ENCODE assay signal across 22 cellular contexts in the genomic region with DNA sequence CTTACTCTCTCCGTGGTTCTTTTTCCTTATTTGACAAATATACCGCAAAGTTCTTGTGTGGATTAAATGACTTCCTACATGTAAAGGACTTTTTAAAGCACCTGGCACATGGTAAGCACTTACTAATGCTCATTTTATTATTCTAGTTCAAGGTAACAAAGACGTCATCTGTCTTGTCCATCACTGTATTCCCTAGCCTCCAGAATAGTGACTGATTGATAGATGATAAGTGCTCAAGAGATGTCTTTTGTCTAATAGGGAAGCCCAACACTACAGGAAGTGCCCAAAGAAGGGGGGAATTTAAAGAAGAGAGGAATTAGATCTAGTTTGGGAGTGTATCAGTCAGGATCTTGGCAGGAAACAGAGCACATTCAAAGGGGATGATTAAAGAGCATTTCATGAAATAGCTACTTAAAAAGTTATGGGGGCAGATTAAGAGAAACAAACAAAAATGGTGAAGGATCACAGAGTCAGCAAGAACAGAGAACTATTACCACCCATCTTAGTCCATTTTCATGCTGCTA.
"Had no signal": no experiment of that assay in that cellular context is flagged by ENCODE, and none has a peak within 500 bp of the region (broad histone marks: within the 10 kb centered on the region; RNA-seq: fewer than 3 reads in every experiment).

No MANE protein-coding gene starts in this region.

- H3K4me1 Mint-ChIP-seq: activated CD4-positive, alpha-beta T cell treated with anti-CD3 and anti-CD28 coated beads, Interleukin-2, amount 10 ng/mL, durations not matched to agents 7 days and 5 days; central memory CD8-positive, alpha-beta T cell; stimulated activated effector memory CD8-positive, alpha-beta T cell treated with anti-CD3 and anti-CD28 coated beads, Interleukin-12 subunit alpha, Interleukin-12 subunit beta, amount 100 ng/mL, for 72 hours had no signal

- FAIRE-seq: small intestine had no signal

- ATAC-seq: activated CD4-positive, CD25-positive, alpha-beta regulatory T cell treated with anti-CD3 and anti-CD28 coated beads, Interleukin-2, amount 50 U/mL, for 24 hours; stimulated activated effector memory CD8-positive, alpha-beta T cell treated with anti-CD3 and anti-CD28 coated beads, Interleukin-12 subunit alpha, Interleukin-12 subunit beta, amount 100 ng/mL, for 72 hours had no signal

- DNase-seq: activated CD4-positive, alpha-beta T cell treated with anti-CD3 and anti-CD28 coated beads, Interleukin-2, amount 10 ng/mL, durations not matched to agents 7 days and 5 days; activated CD8-positive, alpha-beta memory T cell treated with anti-CD3 and anti-CD28 coated beads, Interleukin-2, amount 50 U/mL, for 48 hours; activated effector memory CD4-positive, alpha-beta T cell treated with Interleukin-2 at 50 U/mL for 16 hours; activated naive CD4-positive, alpha-beta T cell treated with anti-CD3 and anti-CD28 coated beads, Interleukin-2, amount 50 U/mL, for 16 hours; activated T-cell treated with anti-CD3 and anti-CD28 coated beads, Interleukin-2, amount 50 U/mL, for 48 hours; aorta; colonic mucosa; endodermal cell; erythroblast; foreskin melanocyte; left ventricle myocardium inferior; mammary epithelial cell; right lobe of liver; small intestine; stimulated activated CD4-positive, alpha-beta T cell treated with anti-CD3 and anti-CD28 coated beads, Interleukin-4, amount 100 ng/mL, for 24 hours; testis had no signal

- H3K27ac Mint-ChIP-seq: activated CD4-positive, alpha-beta T cell treated with anti-CD3 and anti-CD28 coated beads, Interleukin-2, amount 10 ng/mL, durations not matched to agents 7 days and 5 days; endodermal cell; stimulated activated effector memory CD8-positive, alpha-beta T cell treated with anti-CD3 and anti-CD28 coated beads, Interleukin-12 subunit alpha, Interleukin-12 subunit beta, amount 100 ng/mL, for 72 hours; type B pancreatic cell had no signal

- H3K9me3 Mint-ChIP-seq: central memory CD8-positive, alpha-beta T cell; endodermal cell; stimulated activated effector memory CD8-positive, alpha-beta T cell treated with anti-CD3 and anti-CD28 coated beads, Interleukin-12 subunit alpha, Interleukin-12 subunit beta, amount 100 ng/mL, for 72 hours had no signal

- H3K36me3 ChIP-seq: colonic mucosa, left ventricle myocardium inferior, neutrophil, right lobe of liver had no signal

- H3K9me3 ChIP-seq: colonic mucosa, neutrophil, right lobe of liver, testis had no signal

- H3K4me3 Mint-ChIP-seq: activated CD4-positive, alpha-beta T cell treated with anti-CD3 and anti-CD28 coated beads, Interleukin-2, amount 10 ng/mL, durations not matched to agents 7 days and 5 days; central memory CD8-positive, alpha-beta T cell; endodermal cell; stimulated activated effector memory CD8-positive, alpha-beta T cell treated with anti-CD3 and anti-CD28 coated beads, Interleukin-12 subunit alpha, Interleukin-12 subunit beta, amount 100 ng/mL, for 72 hours; type B pancreatic cell had no signal

- H3K27me3 ChIP-seq: colonic mucosa, neutrophil, right lobe of liver, testis had no signal

- H3K4me3 ChIP-seq: colonic mucosa, left ventricle myocardium inferior, right lobe of liver, testis had no signal

- H3K36me3 Mint-ChIP-seq: stimulated activated effector memory CD8-positive, alpha-beta T cell treated with anti-CD3 and anti-CD28 coated beads, Interleukin-12 subunit alpha, Interleukin-12 subunit beta, amount 100 ng/mL, for 72 hours had no signal

- H3K27ac ChIP-seq: colonic mucosa, left ventricle myocardium inferior, neutrophil, parathyroid adenoma, right lobe of liver, testis had no signal

- H3K4me1 ChIP-seq: colonic mucosa, left ventricle myocardium inferior, parathyroid adenoma, right lobe of liver, testis had no signal
